1 cellular context compared by ENCODE assay signal in the genomic region with DNA sequence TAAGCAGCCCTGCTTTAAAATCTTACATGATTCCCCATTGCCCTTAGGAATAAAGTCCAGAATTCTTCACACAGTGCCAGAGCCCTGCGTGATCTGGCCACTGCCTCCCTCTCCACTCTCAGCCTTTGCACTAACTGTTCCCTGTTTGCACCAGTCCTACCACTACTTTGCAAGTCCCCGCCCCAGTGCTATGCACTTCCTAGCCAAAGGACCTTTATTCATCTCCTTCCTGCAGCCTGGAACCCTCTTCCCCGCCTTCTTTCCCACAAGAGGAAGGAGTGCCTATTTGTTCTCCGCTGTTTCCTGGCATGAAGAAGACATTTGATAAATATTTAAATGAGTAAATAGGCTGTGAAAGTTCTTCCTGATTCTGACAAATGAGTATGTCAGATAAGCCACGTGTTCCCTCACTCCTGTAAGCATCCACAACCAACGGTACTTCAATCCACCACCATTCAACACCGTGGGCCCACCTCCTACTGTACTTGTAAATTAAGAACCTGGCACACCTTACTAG.
TF ChIP-seq lines count a peak whose summit lies in the region.

No MANE protein-coding gene starts in this region.

TF ChIP-seq in HEK293, 187 proteins besides CTCF, POLR2A, EP300 and RAD21 (continued from another document):
- TF ChIP-seq MYNN (tag by site-specific recombination; IDR thresholded peaks at IDR 0.05; ENCODE audit: borderline replicate concordance) = no peak
- 0 out of 2 replicates have a peak, but pooled peaks have one; percentile 5 for TF ChIP-seq SP7 (tag by site-specific recombination; IDR thresholded peaks at IDR 0.05)
